10 cellular contexts compared by ENCODE assay signal in the genomic region with DNA sequence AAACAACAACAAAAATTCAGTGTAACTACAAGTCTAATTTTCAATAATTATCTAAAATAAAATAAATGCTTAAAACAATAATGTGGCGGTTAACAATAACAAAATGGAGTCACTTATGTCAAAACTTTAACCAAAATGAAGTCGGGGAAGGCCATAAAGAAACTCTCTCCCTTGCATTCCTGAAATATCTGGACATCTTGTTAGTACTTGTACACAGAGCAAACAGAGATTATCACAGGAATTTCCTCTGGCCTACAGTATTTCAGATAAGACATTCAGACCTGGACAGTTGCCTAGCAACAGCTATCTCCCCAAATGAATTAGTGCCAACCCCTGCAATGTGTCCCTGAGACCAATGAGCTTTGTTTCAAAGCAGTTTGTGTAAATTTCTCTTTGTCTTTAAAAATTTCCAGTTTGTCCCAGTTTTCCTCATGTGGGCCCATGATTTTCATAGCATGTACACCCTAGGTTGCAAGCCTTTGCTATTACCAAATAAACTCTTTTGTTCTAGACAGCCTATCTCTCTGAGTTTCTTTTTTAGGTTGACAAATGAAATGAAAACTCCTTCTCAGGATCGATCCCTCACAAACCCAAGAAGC.
DNase-seq lines count a peak whose midpoint lies in the region; ATAC-seq and TF ChIP-seq lines count a peak whose summit lies in the region.
"Had no signal": no experiment of that assay in that cellular context is flagged by ENCODE, and none has a peak within 500 bp of the region (broad histone marks: within the 10 kb centered on the region; RNA-seq: fewer than 3 reads in every experiment).

No MANE protein-coding gene starts in this region.

- H3K36me3 ChIP-seq in PC-9 (ENCODE audit: low read depth) (no peaks in the 10 kb centered on the region), endodermal cell (ENCODE audit: control insufficient read depth, insufficient read depth, low read length) (no peaks in the 10 kb centered on the region), mesenchymal stem cell (ENCODE audit: control insufficient read depth in 1 of 2, insufficient read depth in 2 of 2, low read depth in 1 of 2, low read length in 2 of 2) (peaks cover 3 to 14% of the 10 kb centered on the region in 2 experiments), osteoblast (ENCODE audit: insufficient read depth, low read length) (no peaks in the 10 kb centered on the region)
- no peaks in the 10 kb centered on the region for H3K36me3 ChIP-seq in CD8-positive, alpha-beta T cell (ENCODE audit: insufficient read depth, low read length)
- H3K36me3 ChIP-seq: BLaER1 had no signal

- no peak overlapping the region for H2BK15ac ChIP-seq in mesenchymal stem cell (ENCODE audit: low read depth, poor library complexity, severe bottlenecking)

- CTCF ChIA-PET in PC-9 (lab: Charles Lee) = no interaction called here
- CTCF ChIA-PET in CD8-positive, alpha-beta T cell (lab: Charles Lee) = no interaction called here

- POLR2A ChIA-PET in PC-9 (lab: Charles Lee; ENCODE audit: unreplicated experiment) = interaction anchor here (0.5 to 0.7 kb wide), 3 partner anchors 9 to 134 kb away, joined by 3 to 4 read pairs (median 4); no protein-coding TSS in a partner anchor
- POLR2A ChIA-PET in CD8-positive, alpha-beta T cell (lab: Charles Lee) = no interaction called here

- H3K4me2 ChIP-seq in PC-9 = no peak overlapping the region
- H3K4me2 ChIP-seq in mesenchymal stem cell (ENCODE audit: low read length, poor library complexity, severe bottlenecking) = no peak overlapping the region
- no peak overlapping the region for H3K4me2 ChIP-seq in osteoblast (ENCODE audit: insufficient read depth, low read length)
- H3K4me2 ChIP-seq: BLaER1 had no signal

- WGBS in endodermal cell (ENCODE audit: insufficient coverage in 1 of 2, insufficient read length in 1 of 2), 2 experiments = 88 to 90% methylated on average over 1 to 3 of the region's 3 CpGs
- 59% methylated on average over 2 of the region's 3 CpGs for WGBS in mesenchymal stem cell

- H2BK12ac ChIP-seq in mesenchymal stem cell (ENCODE audit: low read length in 2 of 2) = no peak overlapping the region

- H4K20me1 ChIP-seq in PC-9 (ENCODE audit: insufficient read depth) = no peaks in the 10 kb centered on the region; the same call in 1 of the 2 replicates
- H4K20me1 ChIP-seq in osteoblast (ENCODE audit: insufficient read depth, low read length) = peaks cover 3% of the 10 kb centered on the region
- H4K20me1 ChIP-seq: BLaER1 had no signal

- H3K79me2 ChIP-seq in PC-9 (ENCODE audit: low read depth) (no peaks in the 10 kb centered on the region), osteoblast (ENCODE audit: insufficient read depth, low read length) (no peaks in the 10 kb centered on the region)

- H3K18ac ChIP-seq in mesenchymal stem cell (ENCODE audit: low read depth in 1 of 2, low read length in 2 of 2) = no peak overlapping the region

- H3K4me3 ChIP-seq in PC-9 (no peak overlapping the region), endodermal cell (ENCODE audit: low read length) (peak overlapping the region; percentile 6), mesenchymal stem cell (ENCODE audit: insufficient read depth in 1 of 2, low read depth in 1 of 2, low read length in 2 of 2) (no peak overlapping the region), osteoblast (ENCODE audit: insufficient read depth, low read length) (no peak overlapping the region)
- H3K4me3 ChIP-seq in CD8-positive, alpha-beta T cell (ENCODE audit: low read depth, low read length) = no peak overlapping the region
- H3K4me3 ChIP-seq: BLaER1 had no signal

- no peak overlapping the region for H2BK5ac ChIP-seq in mesenchymal stem cell (ENCODE audit: low read depth, low read length, poor library complexity, severe bottlenecking)

- no peak overlapping the region for H4K8ac ChIP-seq in mesenchymal stem cell (ENCODE audit: low read length)

- ATAC-seq in CD8-positive, alpha-beta T cell = no peak
- no peak for ATAC-seq in sciatic nerve

- peak overlapping the region; percentile 88 for H3K27ac Mint-ChIP-seq in endodermal cell
- no peak overlapping the region for H3K27ac Mint-ChIP-seq in CD8-positive, alpha-beta T cell
- H3K27ac Mint-ChIP-seq: stimulated activated naive CD8-positive, alpha-beta T cell treated with anti-CD3 and anti-CD28 coated beads, Interleukin-15, Interleukin-2, amounts not matched to agents 100 ng/mL and 50 ng/mL, for 24 hours had no signal

- H2AFZ ChIP-seq in PC-9 (no peak overlapping the region), mesenchymal stem cell (ENCODE audit: low read depth, low read length) (no peak overlapping the region), osteoblast (ENCODE audit: low read length) (no peak overlapping the region)

- H3K79me1 ChIP-seq in mesenchymal stem cell (replicated peaks; ENCODE audit: low read length, poor library complexity, severe bottlenecking) = peaks cover 12% of the 10 kb centered on the region

- H3K23ac ChIP-seq in mesenchymal stem cell (ENCODE audit: low read length in 2 of 2) = no peak overlapping the region

- no peaks in the 10 kb centered on the region; the same call in 1 of the 2 replicates for H3K4me1 ChIP-seq in PC-9 (replicated peaks; ENCODE audit: insufficient read depth)
- peaks cover 14% of the 10 kb centered on the region for H3K4me1 ChIP-seq in endodermal cell (ENCODE audit: control insufficient read depth, insufficient read depth, low read length)
- no peaks in the 10 kb centered on the region for H3K4me1 ChIP-seq in mesenchymal stem cell (ENCODE audit: control insufficient read depth, insufficient read depth, low read depth, low read length)
- no peaks in the 10 kb centered on the region for H3K4me1 ChIP-seq in CD8-positive, alpha-beta T cell (ENCODE audit: insufficient read depth, low read length)
- peaks cover 4% of the 10 kb centered on the region for H3K4me1 ChIP-seq in osteoblast (ENCODE audit: insufficient read depth, low read length)
- H3K4me1 ChIP-seq: BLaER1 had no signal

- no peaks in the 10 kb centered on the region for H3F3A ChIP-seq in PC-9 (ENCODE audit: insufficient read depth, low read depth)

- H3K36me3 Mint-ChIP-seq in endodermal cell (ENCODE audit: low read depth) = peaks cover 18% of the 10 kb centered on the region
- H3K36me3 Mint-ChIP-seq in CD8-positive, alpha-beta T cell = peaks cover 18% of the 10 kb centered on the region

- DNase-seq in DMS 273 (lab: John Stamatoyannopoulos, UW; ENCODE audit: unreplicated experiment) = peak; percentile 64
- DNase-seq in PC-9 = peak; percentile 46 to 80
- no peak for DNase-seq in endodermal cell
- DNase-seq in mesenchymal stem cell = peak; percentile 61
- DNase-seq in CD8-positive, alpha-beta T cell = no peak
- DNase-seq in sciatic nerve (ENCODE audit: low spot score) = no peak
- no peak for DNase-seq in COR-L47 (lab: John Stamatoyannopoulos, UW)
- no peak for DNase-seq in osteoblast (ENCODE audit: insufficient read length, low spot score, missing footprints)

- H3K27me3 ChIP-seq in PC-9 (ENCODE audit: insufficient read depth, low read depth) (no peaks in the 10 kb centered on the region), endodermal cell (ENCODE audit: control insufficient read depth, insufficient read depth, low read length, poor library complexity, severe bottlenecking) (no peaks in the 10 kb centered on the region), mesenchymal stem cell (ENCODE audit: control insufficient read depth in 1 of 2, insufficient read depth in 1 of 2, low read length in 2 of 2) (no peaks in the 10 kb centered on the region), osteoblast (ENCODE audit: insufficient read depth, low read length) (no peaks in the 10 kb centered on the region)
- H3K27me3 ChIP-seq in CD8-positive, alpha-beta T cell (ENCODE audit: insufficient read depth, low read length) = no peaks in the 10 kb centered on the region
- H3K27me3 ChIP-seq: BLaER1 had no signal

- H3K4me3 Mint-ChIP-seq in endodermal cell = peak overlapping the region; percentile 6
- no peak overlapping the region for H3K4me3 Mint-ChIP-seq in CD8-positive, alpha-beta T cell
- H3K4me3 Mint-ChIP-seq: stimulated activated naive CD8-positive, alpha-beta T cell treated with anti-CD3 and anti-CD28 coated beads, Interleukin-15, Interleukin-2, amounts not matched to agents 100 ng/mL and 50 ng/mL, for 24 hours had no signal

- H3K9me2 ChIP-seq in PC-9 (ENCODE audit: insufficient read depth) = no peaks in the 10 kb centered on the region

- H2BK120ac ChIP-seq in mesenchymal stem cell (ENCODE audit: low read depth, low read length) = peak overlapping the region; percentile 5

- no peaks in the 10 kb centered on the region for H3K27me3 Mint-ChIP-seq in endodermal cell (ENCODE audit: insufficient read depth)
- H3K27me3 Mint-ChIP-seq in CD8-positive, alpha-beta T cell (ENCODE audit: low read depth) = no peaks in the 10 kb centered on the region
- H3K27me3 Mint-ChIP-seq: stimulated activated naive CD8-positive, alpha-beta T cell treated with anti-CD3 and anti-CD28 coated beads, Interleukin-15, Interleukin-2, amounts not matched to agents 100 ng/mL and 50 ng/mL, for 24 hours had no signal

- no peak overlapping the region for H3K4ac ChIP-seq in mesenchymal stem cell (ENCODE audit: low read depth in 1 of 2, low read length in 2 of 2)

- intact Hi-C loops in PC-9 (cut with micrococcal nuclease; ENCODE audit: unreplicated experiment) = no loop called here
- intact Hi-C loops in CD8-positive, alpha-beta T cell (cut with DNase I, micrococcal nuclease) = no loop called here
- intact Hi-C loops in sciatic nerve (cut with DNase I) = no loop called here

- H3K9ac ChIP-seq in endodermal cell (ENCODE audit: extremely low read depth, low read length, poor library complexity, severe bottlenecking) (peak overlapping the region; percentile 36), mesenchymal stem cell (ENCODE audit: low read length) (no peak overlapping the region)
- H3K9ac ChIP-seq: BLaER1 had no signal

- H3K9me3 Mint-ChIP-seq in endodermal cell = peaks cover 11% of the 10 kb centered on the region
- peaks cover 2% of the 10 kb centered on the region for H3K9me3 Mint-ChIP-seq in CD8-positive, alpha-beta T cell

- no peak overlapping the region for H4K91ac ChIP-seq in mesenchymal stem cell (ENCODE audit: low read length)

- TF ChIP-seq CTCF in PC-9 (conservative IDR thresholded peaks at IDR 0.05) = no peak
- no peak for TF ChIP-seq CTCF in endodermal cell (conservative IDR thresholded peaks at IDR 0.05)
- TF ChIP-seq CTCF in CD8-positive, alpha-beta T cell (IDR thresholded peaks at IDR 0.05) = no peak
- no peak for TF ChIP-seq CTCF in osteoblast (IDR thresholded peaks at IDR 0.05; ENCODE audit: extremely low read depth, low read depth, low read length)

- H3K4me1 Mint-ChIP-seq in endodermal cell = peaks cover 25% of the 10 kb centered on the region
- H3K4me1 Mint-ChIP-seq in CD8-positive, alpha-beta T cell (ENCODE audit: low read depth) = no peaks in the 10 kb centered on the region

- H3K9me3 ChIP-seq in PC-9 (ENCODE audit: insufficient read depth, low read depth) (peaks cover 14% of the 10 kb centered on the region), endodermal cell (ENCODE audit: control insufficient read depth, low read length) (peaks cover 14% of the 10 kb centered on the region), mesenchymal stem cell (ENCODE audit: control insufficient read depth, low read length) (peaks cover 37% of the 10 kb centered on the region), osteoblast (ENCODE audit: low read depth, low read length) (no peaks in the 10 kb centered on the region)
- no peaks in the 10 kb centered on the region for H3K9me3 ChIP-seq in CD8-positive, alpha-beta T cell (ENCODE audit: low read length)

- no peak overlapping the region for H3K27ac ChIP-seq in PC-9
- H3K27ac ChIP-seq in endodermal cell (ENCODE audit: low read depth, low read length) = peak overlapping the region; percentile 27
- no peak overlapping the region for H3K27ac ChIP-seq in mesenchymal stem cell (ENCODE audit: low read length, poor library complexity, severe bottlenecking)
- no peak overlapping the region for H3K27ac ChIP-seq in CD8-positive, alpha-beta T cell (ENCODE audit: low read depth, low read length)
- H3K27ac ChIP-seq in osteoblast (ENCODE audit: low read depth, low read length) = no peak overlapping the region
- H3K27ac ChIP-seq: BLaER1 had no signal

- no peak overlapping the region for H3K14ac ChIP-seq in mesenchymal stem cell (ENCODE audit: low read length in 2 of 2)

- H2AK5ac ChIP-seq in mesenchymal stem cell (ENCODE audit: low read length, severe bottlenecking) = no peak overlapping the region

- BruUV-seq in PC-9 (replicated peaks; lab: Mats Ljungman, UMichigan) = no TSS peak

Comparison
In these comparisons a context has a peak if more than half of its experiments do, and no peak if none do; other contexts are left out.
1. DNase-seq: peak in DMS 273 (single experiment), PC-9 (2 of 2) and mesenchymal stem cell (single experiment); none in endodermal cell (single experiment), CD8-positive, alpha-beta T cell (0 of 7), sciatic nerve (single experiment), COR-L47 (single experiment) and osteoblast (single experiment).